ENCODE assay signal across 2 cellular contexts in the genomic region with DNA sequence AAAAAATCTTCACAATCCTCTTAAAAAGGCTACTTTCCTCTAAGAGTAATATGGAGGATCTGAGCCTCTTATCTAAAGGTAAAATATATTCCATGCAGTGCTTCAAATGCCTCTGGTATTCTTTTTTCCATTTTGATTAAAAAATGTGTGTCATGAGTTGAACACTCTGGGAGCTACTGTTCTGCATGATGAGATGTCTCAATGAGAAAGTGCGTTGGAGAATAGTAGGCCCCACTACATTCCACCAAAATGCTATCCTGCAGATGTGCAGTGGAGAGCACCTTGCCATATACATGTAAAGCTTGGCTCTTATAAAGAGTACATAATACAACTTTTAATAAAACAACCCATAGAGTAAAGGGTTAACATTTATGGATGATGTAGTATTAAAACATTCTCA.
A peak's percentile ranks its signal among the peaks of the same experiment; 100 is the strongest.
TF ChIP-seq lines count a peak whose summit lies in the region.

No MANE protein-coding gene starts in this region.

TF ChIP-seq in A549, 52 proteins besides CTCF, POLR2A, EP300 and RAD21:
- peak in 1 of 2 experiments; percentile 1; a peak in 1 of 5 replicates for TF ChIP-seq JUN (IDR thresholded peaks at IDR 0.05)
- no peak for TF ChIP-seq ZC3H11A (IDR thresholded peaks at IDR 0.05)
- peak; percentile 62; the same call in 1 of the 2 replicates for TF ChIP-seq TP53 (CRISPR knock-in tag; IDR thresholded peaks at IDR 0.05)

TF ChIP-seq in HepG2, 621 proteins besides CTCF, POLR2A, EP300 and RAD21:
- TF ChIP-seq, protein P1, sequence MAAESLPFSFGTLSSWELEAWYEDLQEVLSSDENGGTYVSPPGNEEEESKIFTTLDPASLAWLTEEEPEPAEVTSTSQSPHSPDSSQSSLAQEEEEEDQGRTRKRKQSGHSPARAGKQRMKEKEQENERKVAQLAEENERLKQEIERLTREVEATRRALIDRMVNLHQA (CRISPR knock-in tag; IDR thresholded peaks at IDR 0.05) = no peak
- peak; percentile 64 for TF ChIP-seq RBM22 (optimal IDR thresholded peaks at IDR 0.05; ENCODE audit: low read length)
TF ChIP-seq in HepG2: peak in this region for 1.
